ENCODE assay signal across 1 cellular context in genomic region chr7:136030867-136031318, GRCh38.
TF ChIP-seq lines count a peak whose summit lies in the region.

No MANE protein-coding gene starts in this region.

TF ChIP-seq in GM12878, 131 proteins besides CTCF, POLR2A, EP300 and RAD21 (continued from another document and continues in another):
- no peak for TF ChIP-seq EGR1 (IDR thresholded peaks at IDR 0.05; ENCODE audit: borderline replicate concordance in 1 of 2, low read depth in 2 of 2, low read length in 2 of 2)
- no peak for TF ChIP-seq CBFB (IDR thresholded peaks at IDR 0.05; ENCODE audit: low read depth)
- TF ChIP-seq, protein P1, sequence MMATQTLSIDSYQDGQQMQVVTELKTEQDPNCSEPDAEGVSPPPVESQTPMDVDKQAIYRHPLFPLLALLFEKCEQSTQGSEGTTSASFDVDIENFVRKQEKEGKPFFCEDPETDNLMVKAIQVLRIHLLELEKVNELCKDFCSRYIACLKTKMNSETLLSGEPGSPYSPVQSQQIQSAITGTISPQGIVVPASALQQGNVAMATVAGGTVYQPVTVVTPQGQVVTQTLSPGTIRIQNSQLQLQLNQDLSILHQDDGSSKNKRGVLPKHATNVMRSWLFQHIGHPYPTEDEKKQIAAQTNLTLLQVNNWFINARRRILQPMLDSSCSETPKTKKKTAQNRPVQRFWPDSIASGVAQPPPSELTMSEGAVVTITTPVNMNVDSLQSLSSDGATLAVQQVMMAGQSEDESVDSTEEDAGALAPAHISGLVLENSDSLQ (IDR thresholded peaks at IDR 0.05), result no peak
- TF ChIP-seq ZZZ3 (IDR thresholded peaks at IDR 0.05; ENCODE audit: control insufficient read depth, insufficient read length, low read depth), result no peak
- TF ChIP-seq TARDBP (IDR thresholded peaks at IDR 0.05; ENCODE audit: borderline replicate concordance), result no peak
- TF ChIP-seq NFIC (IDR thresholded peaks at IDR 0.05; ENCODE audit: low read depth, low read length), result peak; percentile 92; the same call in 1 of the 2 replicates
- no peak for TF ChIP-seq ASH2L (IDR thresholded peaks at IDR 0.05; ENCODE audit: borderline replicate concordance, low read depth)
- no peak for TF ChIP-seq YBX1 (IDR thresholded peaks at IDR 0.05)
- TF ChIP-seq SREBF1 (IDR thresholded peaks at IDR 0.05; ENCODE audit: low read length), result no peak
- no peak for TF ChIP-seq SMAD1 (IDR thresholded peaks at IDR 0.05; ENCODE audit: low read depth, partially characterized antibody)
- peak; percentile 99 for TF ChIP-seq ZNF24 (IDR thresholded peaks at IDR 0.05)
- TF ChIP-seq, protein P2, sequence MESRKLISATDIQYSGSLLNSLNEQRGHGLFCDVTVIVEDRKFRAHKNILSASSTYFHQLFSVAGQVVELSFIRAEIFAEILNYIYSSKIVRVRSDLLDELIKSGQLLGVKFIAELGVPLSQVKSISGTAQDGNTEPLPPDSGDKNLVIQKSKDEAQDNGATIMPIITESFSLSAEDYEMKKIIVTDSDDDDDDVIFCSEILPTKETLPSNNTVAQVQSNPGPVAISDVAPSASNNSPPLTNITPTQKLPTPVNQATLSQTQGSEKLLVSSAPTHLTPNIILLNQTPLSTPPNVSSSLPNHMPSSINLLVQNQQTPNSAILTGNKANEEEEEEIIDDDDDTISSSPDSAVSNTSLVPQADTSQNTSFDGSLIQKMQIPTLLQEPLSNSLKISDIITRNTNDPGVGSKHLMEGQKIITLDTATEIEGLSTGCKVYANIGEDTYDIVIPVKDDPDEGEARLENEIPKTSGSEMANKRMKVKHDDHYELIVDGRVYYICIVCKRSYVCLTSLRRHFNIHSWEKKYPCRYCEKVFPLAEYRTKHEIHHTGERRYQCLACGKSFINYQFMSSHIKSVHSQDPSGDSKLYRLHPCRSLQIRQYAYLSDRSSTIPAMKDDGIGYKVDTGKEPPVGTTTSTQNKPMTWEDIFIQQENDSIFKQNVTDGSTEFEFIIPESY (IDR thresholded peaks at IDR 0.05), result no peak
- no peak for TF ChIP-seq SMC3 (IDR thresholded peaks at IDR 0.05; ENCODE audit: borderline replicate concordance, low read length)
- TF ChIP-seq FOXK2 (IDR thresholded peaks at IDR 0.05), result no peak
- TF ChIP-seq, protein P3, sequence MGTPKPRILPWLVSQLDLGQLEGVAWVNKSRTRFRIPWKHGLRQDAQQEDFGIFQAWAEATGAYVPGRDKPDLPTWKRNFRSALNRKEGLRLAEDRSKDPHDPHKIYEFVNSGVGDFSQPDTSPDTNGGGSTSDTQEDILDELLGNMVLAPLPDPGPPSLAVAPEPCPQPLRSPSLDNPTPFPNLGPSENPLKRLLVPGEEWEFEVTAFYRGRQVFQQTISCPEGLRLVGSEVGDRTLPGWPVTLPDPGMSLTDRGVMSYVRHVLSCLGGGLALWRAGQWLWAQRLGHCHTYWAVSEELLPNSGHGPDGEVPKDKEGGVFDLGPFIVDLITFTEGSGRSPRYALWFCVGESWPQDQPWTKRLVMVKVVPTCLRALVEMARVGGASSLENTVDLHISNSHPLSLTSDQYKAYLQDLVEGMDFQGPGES (IDR thresholded peaks at IDR 0.05), result no peak
- no peak for TF ChIP-seq HSF1 (IDR thresholded peaks at IDR 0.05; ENCODE audit: low read depth, low read length)
- no peak for TF ChIP-seq CBX3 (IDR thresholded peaks at IDR 0.05; ENCODE audit: borderline replicate concordance, low read depth)
- peak; percentile 63 to 82 for TF ChIP-seq IKZF2 (IDR thresholded peaks at IDR 0.05)
- peak; percentile 90 for TF ChIP-seq ATF2 (IDR thresholded peaks at IDR 0.05; ENCODE audit: low read length)
- no peak for TF ChIP-seq ZBED1 (IDR thresholded peaks at IDR 0.05; ENCODE audit: borderline replicate concordance)
- no peak for TF ChIP-seq NKRF (conservative IDR thresholded peaks at IDR 0.05)
- no peak for TF ChIP-seq POLR2AphosphoS5 (IDR thresholded peaks at IDR 0.05; ENCODE audit: low read length)
- no peak for TF ChIP-seq TCF12 (IDR thresholded peaks at IDR 0.05; ENCODE audit: low read depth, low read length)
- TF ChIP-seq CREB1 (IDR thresholded peaks at IDR 0.05; ENCODE audit: low read depth), result peak; percentile 74
- TF ChIP-seq NFXL1 (IDR thresholded peaks at IDR 0.05; ENCODE audit: borderline replicate concordance), result no peak
- TF ChIP-seq TCF7 (IDR thresholded peaks at IDR 0.05; ENCODE audit: borderline replicate concordance), result peak; percentile 57; the same call in 1 of the 2 replicates
- TF ChIP-seq, protein P4, sequence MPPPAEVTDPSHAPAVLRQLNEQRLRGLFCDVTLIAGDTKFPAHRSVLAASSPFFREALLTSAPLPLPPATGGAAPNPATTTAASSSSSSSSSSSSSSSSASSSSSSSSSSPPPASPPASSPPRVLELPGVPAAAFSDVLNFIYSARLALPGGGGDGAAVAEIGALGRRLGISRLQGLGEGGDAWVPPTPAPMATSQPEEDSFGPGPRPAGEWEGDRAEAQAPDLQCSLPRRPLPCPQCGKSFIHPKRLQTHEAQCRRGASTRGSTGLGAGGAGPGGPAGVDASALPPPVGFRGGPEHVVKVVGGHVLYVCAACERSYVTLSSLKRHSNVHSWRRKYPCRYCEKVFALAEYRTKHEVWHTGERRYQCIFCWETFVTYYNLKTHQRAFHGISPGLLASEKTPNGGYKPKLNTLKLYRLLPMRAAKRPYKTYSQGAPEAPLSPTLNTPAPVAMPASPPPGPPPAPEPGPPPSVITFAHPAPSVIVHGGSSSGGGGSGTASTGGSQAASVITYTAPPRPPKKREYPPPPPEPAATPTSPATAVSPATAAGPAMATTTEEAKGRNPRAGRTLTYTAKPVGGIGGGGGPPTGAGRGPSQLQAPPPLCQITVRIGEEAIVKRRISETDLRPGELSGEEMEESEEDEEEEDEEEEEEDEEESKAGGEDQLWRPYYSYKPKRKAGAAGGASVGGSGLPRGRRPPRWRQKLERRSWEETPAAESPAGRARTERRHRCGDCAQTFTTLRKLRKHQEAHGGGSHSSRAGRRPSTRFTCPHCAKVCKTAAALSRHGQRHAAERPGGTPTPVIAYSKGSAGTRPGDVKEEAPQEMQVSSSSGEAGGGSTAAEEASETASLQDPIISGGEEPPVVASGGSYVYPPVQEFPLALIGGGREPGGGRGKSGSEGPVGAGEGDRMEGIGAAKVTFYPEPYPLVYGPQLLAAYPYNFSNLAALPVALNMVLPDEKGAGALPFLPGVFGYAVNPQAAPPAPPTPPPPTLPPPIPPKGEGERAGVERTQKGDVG (CRISPR knock-in tag; IDR thresholded peaks at IDR 0.05), result no peak
- no peak for TF ChIP-seq FOS (IDR thresholded peaks at IDR 0.05; ENCODE audit: borderline replicate concordance, extremely low read depth, insufficient read length)
- no peak for TF ChIP-seq POU2F2 (IDR thresholded peaks at IDR 0.05; ENCODE audit: borderline replicate concordance, low read depth, low read length)
- no peak for TF ChIP-seq SIN3A (IDR thresholded peaks at IDR 0.05; ENCODE audit: low read depth, low read length)
- no peak for TF ChIP-seq ZNF207 (IDR thresholded peaks at IDR 0.05; ENCODE audit: borderline replicate concordance)
- TF ChIP-seq RFX5 (IDR thresholded peaks at IDR 0.05; ENCODE audit: low read depth, low read length), result no peak
- TF ChIP-seq SIX5 (IDR thresholded peaks at IDR 0.05; ENCODE audit: low read depth, low read length, severe bottlenecking), result no peak
- no peak for TF ChIP-seq ZNF592 (IDR thresholded peaks at IDR 0.05)
- TF ChIP-seq HDGF (IDR thresholded peaks at IDR 0.05), result no peak
- no peak for TF ChIP-seq PBX3 (IDR thresholded peaks at IDR 0.05; ENCODE audit: insufficient replicate concordance, low read depth, low read length)
- TF ChIP-seq ESRRA (IDR thresholded peaks at IDR 0.05; ENCODE audit: low read length), result no peak
- TF ChIP-seq ZNF217 (IDR thresholded peaks at IDR 0.05), result peak; percentile 60; the same call in 1 of the 2 replicates
- TF ChIP-seq PML (IDR thresholded peaks at IDR 0.05; ENCODE audit: low read length), result no peak
- peak; percentile 58; the same call in 1 of the 2 replicates for TF ChIP-seq EED (IDR thresholded peaks at IDR 0.05; ENCODE audit: low read depth)
